In the genomic region with DNA sequence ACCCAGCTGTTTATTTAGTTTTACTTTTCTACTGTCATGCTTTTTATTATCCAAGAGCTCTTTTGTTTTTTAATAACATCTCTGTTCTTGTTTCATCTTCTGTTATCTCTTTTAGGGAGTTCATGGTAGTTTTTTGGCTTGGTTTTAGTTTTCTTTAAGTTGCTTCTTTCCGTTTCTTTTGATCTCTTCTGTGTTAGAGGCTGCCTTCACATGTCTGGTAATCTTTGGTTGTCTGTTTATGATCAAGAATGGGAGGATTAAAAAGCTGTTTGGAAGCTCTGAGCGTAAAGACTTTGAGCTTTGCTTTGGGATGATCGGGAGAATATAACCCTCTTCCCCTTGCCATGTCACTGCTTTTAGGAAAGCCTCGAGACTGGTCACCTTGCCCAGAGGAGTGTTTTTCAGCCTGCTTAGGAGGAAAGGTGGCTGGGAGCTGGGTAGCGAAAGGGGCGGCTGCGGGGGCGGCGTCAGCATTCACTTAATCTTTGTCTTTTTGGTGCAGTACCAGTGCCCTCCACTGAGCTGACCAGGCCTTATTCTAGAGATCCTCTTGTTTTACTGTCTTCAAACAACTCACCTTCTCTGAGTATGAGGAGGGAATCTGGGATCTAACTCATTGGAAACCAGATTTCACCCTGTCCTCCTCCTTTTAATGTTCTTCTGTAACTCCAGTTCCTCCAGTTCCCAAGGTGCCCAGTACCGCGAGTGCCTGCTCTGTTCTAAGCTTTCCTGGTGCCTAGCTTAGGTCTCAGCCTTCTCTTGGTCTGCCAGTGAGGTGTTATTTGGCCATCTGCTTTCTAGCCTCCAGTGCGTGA, we compare ENCODE assay signal across 8 cellular contexts. TPM values are rescaled to one million over a fixed set of nuclear protein-coding genes. Genes with fewer than 3 reads are reported as not detected.
DNase-seq lines count a peak whose midpoint lies in the region; ATAC-seq and TF ChIP-seq lines count a peak whose summit lies in the region.

No MANE protein-coding gene starts in this region.

- H3K4me3 ChIP-seq in GM12865 (ENCODE audit: low read depth, low read length) = no peak overlapping the region

- peak; percentile 34 for TF ChIP-seq CTCF in GM12865 (IDR thresholded peaks at IDR 0.05; ENCODE audit: insufficient read depth, low read depth, low read length, missing control alignments)

- intact Hi-C loops in left ventricle myocardium superior (cut with micrococcal nuclease) = no loop called here

- DNase-seq in GM12865 (ENCODE audit: low read depth) (peak; percentile 45), RKO (ENCODE audit: low spot score) (peak; percentile 61), left ventricle myocardium superior (no peak), NCI-H146 (lab: John Stamatoyannopoulos, UW) (no peak)
- peak in 3 of 4 experiments; percentile 7 to 54 (median 35) for DNase-seq in activated naive CD4-positive, alpha-beta T cell (lab: John Stamatoyannopoulos, UW)
- peak; percentile 36 to 74 (median 64) for DNase-seq in stimulated activated CD4-positive, alpha-beta T cell treated with anti-CD3 and anti-CD28 coated beads, Interleukin-12 subunit alpha, Interleukin-12 subunit beta, amount 100 ng/mL, for 48 hours (ENCODE audit: low read depth in 2 of 3, low spot score in 1 of 3)

- ATAC-seq in left ventricle myocardium superior (peak; percentile 49), HG03135 (IDR thresholded peaks at IDR 0.05; ENCODE audit: unreplicated experiment) (no peak), GM18867 (IDR thresholded peaks at IDR 0.05; ENCODE audit: unreplicated experiment) (no peak)

RNA-seq across cellular contexts. Expression of gene TATDN2, which starts 15.5 kb away (rescaled TPM):
- 17.0 TPM for total RNA-seq in left ventricle myocardium superior

RNA-seq across cellular contexts. Expression of gene GHRL, which starts 29.0 kb away (rescaled TPM):
- total RNA-seq in left ventricle myocardium superior = not detected

RNA-seq across cellular contexts. Expression of gene SEC13, which starts 57.2 kb away (rescaled TPM):
- total RNA-seq in left ventricle myocardium superior = 54.9 TPM

Comparison
In these comparisons a context has a peak if more than half of its experiments do, and no peak if none do; other contexts are left out.
1. DNase-seq: peak in GM12865 (single experiment), RKO (single experiment), activated naive CD4-positive, alpha-beta T cell (3 of 4) and stimulated activated CD4-positive, alpha-beta T cell treated with anti-CD3 and anti-CD28 coated beads, Interleukin-12 subunit alpha, Interleukin-12 subunit beta, amount 100 ng/mL, for 48 hours (3 of 3); none in left ventricle myocardium superior (single experiment) and NCI-H146 (single experiment).